8 cellular contexts compared by ENCODE assay signal in genomic region chr19:38769635-38770211, GRCh38. TPM values are rescaled to one million over a fixed set of nuclear protein-coding genes. Genes with fewer than 3 reads are reported as not detected.
DNase-seq lines count a peak whose midpoint lies in the region; ATAC-seq and TF ChIP-seq lines count a peak whose summit lies in the region.

No MANE protein-coding gene starts in this region.

- 8 to 20% methylated on average over 7 to 36 of the region's 42 CpGs for WGBS in lower leg skin, 2 donors

- TF ChIP-seq POLR2A in lower leg skin (IDR thresholded peaks at IDR 0.05) = no peak

- H3K27ac ChIP-seq in dorsolateral prefrontal cortex = peak overlapping the region in 15 of 59 donors; percentile 6 to 67 (median 32)

- H3K27me3 ChIP-seq in dorsolateral prefrontal cortex = no peaks in the 10 kb centered on the region

- intact Hi-C loops in dorsolateral prefrontal cortex (cut with DNase I) = no loop called here
- intact Hi-C loops in lower leg skin (cut with DNase I; ENCODE audit: low total_unique reads) = no loop called here

- peak; percentile 81 for ATAC-seq in GM18511 (IDR thresholded peaks at IDR 0.05; ENCODE audit: unreplicated experiment)
- peak; percentile 55 for ATAC-seq in HG03442 (IDR thresholded peaks at IDR 0.05; ENCODE audit: unreplicated experiment)
- ATAC-seq in GM21717 (IDR thresholded peaks at IDR 0.05; ENCODE audit: unreplicated experiment) = no peak

- TF ChIP-seq CTCF in dorsolateral prefrontal cortex (IDR thresholded peaks at IDR 0.05 in 54 of 56, conservative IDR thresholded peaks at IDR 0.05 in 2 of 56; ENCODE audit: low read depth in 1 of 56, partially characterized antibody in 56 of 56) (peak in 55 of 56 donors; percentile 15 to 90 (median 63)), lower leg skin (IDR thresholded peaks at IDR 0.05) (peak in 1 of 3 donors; percentile 77)

- peak overlapping the region in 49 of 59 donors; percentile 5 to 57 (median 32) for H3K4me3 ChIP-seq in dorsolateral prefrontal cortex
- H3K4me3 ChIP-seq in lower leg skin (ENCODE audit: low read depth, poor library complexity, severe bottlenecking) = no peak overlapping the region

- DNase-seq in activated CD4-positive, alpha-beta T cell treated with anti-CD3 and anti-CD28 coated beads, Interleukin-2, amount 50 U/mL, for 48 hours = peak; percentile 92
- peak; percentile 5 to 77 (median 43) for DNase-seq in dorsolateral prefrontal cortex
- peak; percentile 92 to 99 for DNase-seq in lower leg skin (ENCODE audit: low spot score in 2 of 2)
- DNase-seq in stimulated activated CD4-positive, alpha-beta T cell treated with anti-CD3 and anti-CD28 coated beads, Interleukin-4, amount 100 ng/mL, for 4 hours = peak; percentile 84 to 85
- no peak for DNase-seq in SHP77 treated with DMSO at 0.1 percent for 48 hours (lab: John Stamatoyannopoulos, UW)

RNA-seq across cellular contexts. Expression of gene LGALS7, which starts 3.6 kb away (rescaled TPM):
- total RNA-seq in dorsolateral prefrontal cortex (1 to 10 TPM in 3 of 120 experiments, not detected in 117; 1.1 to 1.2 (median 1.2) TPM), lower leg skin (1,000 to 10,000 TPM in 1 of 4 donors, 100 to 1,000 TPM in 2, 10 to 100 TPM in 1; 36.0 to 1,062 (median 348) TPM)

RNA-seq across cellular contexts. Expression of gene LGALS7B, which starts 19.3 kb away (rescaled TPM):
- total RNA-seq in dorsolateral prefrontal cortex (not detected), lower leg skin (1,000 to 10,000 TPM; 3,936 to 6,716 (median 4,891) TPM)

RNA-seq across cellular contexts. Expression of gene CAPN12, which starts 25.4 kb away (rescaled TPM):
- total RNA-seq in dorsolateral prefrontal cortex (1 to 10 TPM in 55 of 120 experiments, under 1 TPM in 32, not detected in 33; 0.19 to 3.0 (median 1.2) TPM), lower leg skin (10 to 100 TPM in 3 of 4 donors, 1 to 10 TPM in 1; 7.6 to 20.0 (median 12.9) TPM)

RNA-seq across cellular contexts. Expression of gene LGALS4, which starts 43.0 kb away (rescaled TPM):
- total RNA-seq in dorsolateral prefrontal cortex = 1 to 10 TPM in 81 of 120 experiments, under 1 TPM in 28, not detected in 11; 0.39 to 4.0 (median 1.4) TPM
- total RNA-seq in lower leg skin = 1 to 10 TPM; 1.1 to 2.7 (median 1.9) TPM

Comparison
In these comparisons a context has a peak if more than half of its experiments do, and no peak if none do; other contexts are left out.
1. RNA of gene LGALS7, which starts 3.6 kb away (total RNA-seq): 36.0 to 1,062 TPM in lower leg skin; 1.1 to 1.2 TPM in dorsolateral prefrontal cortex; every median in the first group is over 10 times any median in the second.
2. RNA of gene LGALS7B, which starts 19.3 kb away (total RNA-seq): 3,936 to 6,716 TPM in lower leg skin; not detected in dorsolateral prefrontal cortex; every median in the first group is over 1,000 times any median in the second.